Comparison of ENCODE assay signal across 18 cellular contexts in the genomic region with DNA sequence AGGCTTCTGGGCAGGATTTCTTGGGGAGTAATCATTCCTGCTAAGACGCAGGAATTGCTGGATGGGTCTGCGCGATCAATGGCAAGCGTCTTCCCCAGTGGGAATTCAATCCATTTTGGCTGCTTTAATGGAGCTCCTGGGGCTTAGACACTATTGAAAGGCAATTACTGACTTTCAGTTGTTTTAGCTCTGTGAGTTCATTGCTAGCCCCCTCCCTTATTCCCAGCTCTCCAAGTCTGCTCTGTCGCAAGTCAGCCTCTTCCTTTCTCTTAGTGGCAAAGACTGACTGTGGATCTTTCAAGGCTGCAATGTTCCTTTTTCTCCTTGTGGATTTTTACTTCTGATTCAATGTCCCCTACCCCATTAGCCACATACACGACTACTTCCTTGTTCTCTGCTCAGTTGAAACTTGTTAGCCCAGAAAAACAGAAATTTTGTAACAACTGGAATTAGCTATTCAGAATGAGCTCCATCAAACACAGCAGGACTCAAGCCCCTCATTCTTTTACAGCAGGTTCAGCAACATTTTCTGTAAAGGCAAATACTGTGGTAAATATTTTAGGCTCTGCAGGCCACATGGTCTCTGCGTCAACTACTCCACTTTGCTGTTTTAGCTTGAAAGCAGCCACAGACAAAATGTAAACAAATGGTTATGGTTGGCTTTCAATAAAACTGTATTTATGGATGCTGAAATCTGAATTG.
A peak's percentile ranks its signal among the peaks of the same experiment; 100 is the strongest.
DNase-seq lines count a peak whose midpoint lies in the region; TF ChIP-seq lines count a peak whose summit lies in the region.
"Had no signal": no experiment of that assay in that cellular context is flagged by ENCODE, and none has a peak within 500 bp of the region (broad histone marks: within the 10 kb centered on the region; RNA-seq: fewer than 3 reads in every experiment).

No MANE protein-coding gene starts in this region.

- no peak for TF ChIP-seq CTCF in brain (conservative IDR thresholded peaks at IDR 0.05)
- TF ChIP-seq CTCF in type B pancreatic cell (conservative IDR thresholded peaks at IDR 0.05), result no peak
- no peak for TF ChIP-seq CTCF in GM10248 (IDR thresholded peaks at IDR 0.05; ENCODE audit: control extremely low read depth, extremely low read depth, low read depth, missing control alignments)

- peaks cover 6% of the 10 kb centered on the region for H3K4me1 Mint-ChIP-seq in brain
- no peaks in the 10 kb centered on the region for H3K4me1 Mint-ChIP-seq in type B pancreatic cell (ENCODE audit: unreplicated experiment)
- H3K4me1 Mint-ChIP-seq: CD8-positive, alpha-beta memory T cell had no signal

- peaks cover 0 to 3% (median 0%) of the 10 kb centered on the region in 5 experiments for H3K9me3 Mint-ChIP-seq in brain
- H3K9me3 Mint-ChIP-seq in type B pancreatic cell, result no peaks in the 10 kb centered on the region
- H3K9me3 Mint-ChIP-seq: CD8-positive, alpha-beta memory T cell had no signal

- no peaks in the 10 kb centered on the region for H3K27me3 ChIP-seq in HUES64 (ENCODE audit: insufficient read depth, low read length)
- H3K27me3 ChIP-seq: SJCRH30 had no signal

- H3K4me3 Mint-ChIP-seq in brain (peak overlapping the region in 3 of 5 experiments; percentile 4 to 8 (median 5)), type B pancreatic cell (no peak overlapping the region)
- H3K4me3 Mint-ChIP-seq: CD8-positive, alpha-beta memory T cell had no signal

- peak overlapping the region; percentile 48 for H3K9ac ChIP-seq in HUES64 (ENCODE audit: low read depth, low read length)
- H3K9ac ChIP-seq: KMS-11 had no signal

- CTCF ChIA-PET in GM10248 (lab: Yijun Ruan, JAX), result no interaction called here

- no peaks in the 10 kb centered on the region for H3K9me3 ChIP-seq in HUES64 (ENCODE audit: insufficient read depth, low read depth, low read length)
- H3K9me3 ChIP-seq: SJCRH30 had no signal

- peaks cover 9% of the 10 kb centered on the region for H3K4me1 ChIP-seq in HUES64 (ENCODE audit: insufficient read depth, low read length)

- POLR2A ChIA-PET in GM10248 (lab: Yijun Ruan, JAX), result no interaction called here

- DNase-seq in iPS-NIHi11 (ENCODE audit: low spot score) (peak; percentile 4), type B pancreatic cell (ENCODE audit: extremely low spot score, unreplicated experiment) (no peak), NOMO-1 treated with DMSO at 0.1 percent for 48 hours (lab: John Stamatoyannopoulos, UW; ENCODE audit: unreplicated experiment) (no peak), GM10248 (ENCODE audit: extremely low spot score) (no peak)
- no peak for DNase-seq in stimulated activated CD4-positive, alpha-beta T cell treated with anti-CD3 and anti-CD28 coated beads, Interleukin-2, amount 100 ng/mL, for 24 hours
- DNase-seq: ACHN; C1 segment of cervical spinal cord; CD8-positive, alpha-beta memory T cell; HCEC 1CT; MV-4-11; NCI-H1694 treated with DMSO at 0.1 percent for 48 hours; NCI-H2107; NCI-H345; NCI-H524 treated with DMSO at 0.1 percent for 48 hours; SJCRH30 had no signal

- no peak overlapping the region for H3K4me3 ChIP-seq in HUES64 (ENCODE audit: low read length)
- H3K4me3 ChIP-seq: SJCRH30 had no signal

- no peaks in the 10 kb centered on the region for H3K36me3 Mint-ChIP-seq in brain
- no peaks in the 10 kb centered on the region for H3K36me3 Mint-ChIP-seq in type B pancreatic cell
- H3K36me3 Mint-ChIP-seq: CD8-positive, alpha-beta memory T cell had no signal

- H3K27ac Mint-ChIP-seq in brain (peak overlapping the region in 1 of 5 experiments; percentile 22), type B pancreatic cell (peak overlapping the region; percentile 40)
- H3K27ac Mint-ChIP-seq: CD8-positive, alpha-beta memory T cell had no signal

- 41% methylated on average over 7 of the region's 7 CpGs for WGBS in HUES64

- H3K36me3 ChIP-seq in HUES64 (ENCODE audit: insufficient read depth, low read length), result no peaks in the 10 kb centered on the region
- H3K36me3 ChIP-seq: SJCRH30 had no signal

- peak overlapping the region; percentile 43 for H3K27ac ChIP-seq in HUES64 (ENCODE audit: low read depth, low read length)
- H3K27ac ChIP-seq: KMS-11, SJCRH30 had no signal

- no peaks in the 10 kb centered on the region for H3K27me3 Mint-ChIP-seq in brain
- H3K27me3 Mint-ChIP-seq in type B pancreatic cell, result no peaks in the 10 kb centered on the region
